25 cellular contexts compared by ENCODE assay signal in genomic region chr9:124602632-124603031, GRCh38.
"Had no signal": no experiment of that assay in that cellular context is flagged by ENCODE, and none has a peak within 500 bp of the region (broad histone marks: within the 10 kb centered on the region; RNA-seq: fewer than 3 reads in every experiment).

No MANE protein-coding gene starts in this region.

- H3K4me3 Mint-ChIP-seq: activated CD4-positive, alpha-beta T cell treated with anti-CD3 and anti-CD28 coated beads, Interleukin-2, amount 10 ng/mL, durations not matched to agents 24 days and 14 days; activated T-cell treated with anti-CD3 and anti-CD28 coated beads, Interleukin-2, amount 50 U/mL, for 72 hours; central memory CD8-positive, alpha-beta T cell; endodermal cell; memory B cell; naive thymus-derived CD8-positive, alpha-beta T cell; T-cell had no signal

- H3K36me3 ChIP-seq: brain microvascular endothelial cell, colonic mucosa, stomach had no signal

- H3K4me1 ChIP-seq: colonic mucosa had no signal

- H3K4me1 Mint-ChIP-seq: activated CD4-positive, alpha-beta T cell treated with anti-CD3 and anti-CD28 coated beads, Interleukin-2, amount 10 ng/mL, durations not matched to agents 24 days and 14 days; central memory CD8-positive, alpha-beta T cell; memory B cell; naive thymus-derived CD8-positive, alpha-beta T cell; T-cell had no signal

- H3K9me3 ChIP-seq: colonic mucosa, stomach, testis had no signal

- H3K9me3 Mint-ChIP-seq: activated CD4-positive, alpha-beta T cell treated with anti-CD3 and anti-CD28 coated beads, Interleukin-2, amount 10 ng/mL, durations not matched to agents 24 days and 14 days; activated T-cell treated with anti-CD3 and anti-CD28 coated beads, Interleukin-2, amount 50 U/mL, for 72 hours; central memory CD8-positive, alpha-beta T cell; naive thymus-derived CD8-positive, alpha-beta T cell; T-cell had no signal

- ATAC-seq: activated T-cell treated with anti-CD3 and anti-CD28 coated beads, Interleukin-2, amount 50 U/mL, for 72 hours; left colon; naive thymus-derived CD8-positive, alpha-beta T cell; sciatic nerve; T-cell had no signal

- H3K27ac ChIP-seq: brain microvascular endothelial cell, colonic mucosa, epithelial cell of prostate, stomach, testis had no signal

- H3K27ac Mint-ChIP-seq: activated CD4-positive, alpha-beta T cell treated with anti-CD3 and anti-CD28 coated beads, Interleukin-2, amount 10 ng/mL, durations not matched to agents 24 days and 14 days; activated T-cell treated with anti-CD3 and anti-CD28 coated beads, Interleukin-2, amount 50 U/mL, for 72 hours; endodermal cell; memory B cell; naive thymus-derived CD8-positive, alpha-beta T cell; T-cell had no signal

- H3K36me3 Mint-ChIP-seq: naive thymus-derived CD8-positive, alpha-beta T cell; T-cell had no signal

- H3K4me3 ChIP-seq: colonic mucosa, smooth muscle cell, stomach, testis had no signal

- DNase-seq: activated CD4-positive, alpha-beta T cell treated with anti-CD3 and anti-CD28 coated beads, Interleukin-2, amount 10 ng/mL, durations not matched to agents 24 days and 14 days; activated CD8-positive, alpha-beta memory T cell treated with anti-CD3 and anti-CD28 coated beads for 24 hours; activated effector memory CD4-positive, alpha-beta T cell treated with anti-CD3 and anti-CD28 coated beads, Interleukin-2, amount 50 U/mL, for 16 hours; activated naive CD4-positive, alpha-beta T cell treated with anti-CD3 and anti-CD28 coated beads, Interleukin-2, amount 50 U/mL, for 16 hours; activated T-cell treated with anti-CD3 and anti-CD28 coated beads, Interleukin-2, amount 50 U/mL, for 72 hours; aorta; brain microvascular endothelial cell; colonic mucosa; endodermal cell; foreskin melanocyte; glutamatergic neuron; hippocampal formation; islet precursor cell; left colon; naive thymus-derived CD8-positive, alpha-beta T cell; stimulated activated CD4-positive, alpha-beta T cell treated with anti-CD3 and anti-CD28 coated beads, Interleukin-4, amount 100 ng/mL, for 1 hour; stomach; T-cell; T1000; testis had no signal

- H3K27me3 ChIP-seq: brain microvascular endothelial cell, colonic mucosa, stomach, testis had no signal
